1 cellular context compared by ENCODE assay signal in genomic region chr19:54159352-54160181, GRCh38.
A peak's percentile ranks its signal among the peaks of the same experiment; 100 is the strongest.
TF ChIP-seq lines count a peak whose summit lies in the region.

Gene LENG1, minus strand, starts transcription at chr19:54159721. Its CDS starts 26 bp downstream, at chr19:54159695.

TF ChIP-seq in HepG2, 621 proteins besides CTCF, POLR2A, EP300 and RAD21 (continued from another document and continues in another):
- TF ChIP-seq, protein P1, sequence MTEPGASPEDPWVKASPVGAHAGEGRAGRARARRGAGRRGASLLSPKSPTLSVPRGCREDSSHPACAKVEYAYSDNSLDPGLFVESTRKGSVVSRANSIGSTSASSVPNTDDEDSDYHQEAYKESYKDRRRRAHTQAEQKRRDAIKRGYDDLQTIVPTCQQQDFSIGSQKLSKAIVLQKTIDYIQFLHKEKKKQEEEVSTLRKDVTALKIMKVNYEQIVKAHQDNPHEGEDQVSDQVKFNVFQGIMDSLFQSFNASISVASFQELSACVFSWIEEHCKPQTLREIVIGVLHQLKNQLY (CRISPR knock-in tag; IDR thresholded peaks at IDR 0.05): no peak
- TF ChIP-seq, protein P2, sequence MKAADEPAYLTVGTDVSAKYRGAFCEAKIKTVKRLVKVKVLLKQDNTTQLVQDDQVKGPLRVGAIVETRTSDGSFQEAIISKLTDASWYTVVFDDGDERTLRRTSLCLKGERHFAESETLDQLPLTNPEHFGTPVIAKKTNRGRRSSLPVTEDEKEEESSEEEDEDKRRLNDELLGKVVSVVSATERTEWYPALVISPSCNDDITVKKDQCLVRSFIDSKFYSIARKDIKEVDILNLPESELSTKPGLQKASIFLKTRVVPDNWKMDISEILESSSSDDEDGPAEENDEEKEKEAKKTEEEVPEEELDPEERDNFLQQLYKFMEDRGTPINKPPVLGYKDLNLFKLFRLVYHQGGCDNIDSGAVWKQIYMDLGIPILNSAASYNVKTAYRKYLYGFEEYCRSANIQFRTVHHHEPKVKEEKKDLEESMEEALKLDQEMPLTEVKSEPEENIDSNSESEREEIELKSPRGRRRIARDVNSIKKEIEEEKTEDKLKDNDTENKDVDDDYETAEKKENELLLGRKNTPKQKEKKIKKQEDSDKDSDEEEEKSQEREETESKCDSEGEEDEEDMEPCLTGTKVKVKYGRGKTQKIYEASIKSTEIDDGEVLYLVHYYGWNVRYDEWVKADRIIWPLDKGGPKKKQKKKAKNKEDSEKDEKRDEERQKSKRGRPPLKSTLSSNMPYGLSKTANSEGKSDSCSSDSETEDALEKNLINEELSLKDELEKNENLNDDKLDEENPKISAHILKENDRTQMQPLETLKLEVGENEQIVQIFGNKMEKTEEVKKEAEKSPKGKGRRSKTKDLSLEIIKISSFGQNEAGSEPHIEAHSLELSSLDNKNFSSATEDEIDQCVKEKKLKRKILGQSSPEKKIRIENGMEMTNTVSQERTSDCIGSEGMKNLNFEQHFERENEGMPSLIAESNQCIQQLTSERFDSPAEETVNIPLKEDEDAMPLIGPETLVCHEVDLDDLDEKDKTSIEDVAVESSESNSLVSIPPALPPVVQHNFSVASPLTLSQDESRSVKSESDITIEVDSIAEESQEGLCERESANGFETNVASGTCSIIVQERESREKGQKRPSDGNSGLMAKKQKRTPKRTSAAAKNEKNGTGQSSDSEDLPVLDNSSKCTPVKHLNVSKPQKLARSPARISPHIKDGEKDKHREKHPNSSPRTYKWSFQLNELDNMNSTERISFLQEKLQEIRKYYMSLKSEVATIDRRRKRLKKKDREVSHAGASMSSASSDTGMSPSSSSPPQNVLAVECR (CRISPR knock-in tag; IDR thresholded peaks at IDR 0.05; ENCODE audit: borderline replicate concordance): peak; percentile 94
- TF ChIP-seq, protein P3, sequence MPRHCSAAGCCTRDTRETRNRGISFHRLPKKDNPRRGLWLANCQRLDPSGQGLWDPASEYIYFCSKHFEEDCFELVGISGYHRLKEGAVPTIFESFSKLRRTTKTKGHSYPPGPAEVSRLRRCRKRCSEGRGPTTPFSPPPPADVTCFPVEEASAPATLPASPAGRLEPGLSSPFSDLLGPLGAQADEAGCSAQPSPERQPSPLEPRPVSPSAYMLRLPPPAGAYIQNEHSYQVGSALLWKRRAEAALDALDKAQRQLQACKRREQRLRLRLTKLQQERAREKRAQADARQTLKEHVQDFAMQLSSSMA (CRISPR knock-in tag; IDR thresholded peaks at IDR 0.05): no peak
- peak; percentile 47; the same call in 1 of the 2 replicates for TF ChIP-seq KMT2B (CRISPR knock-in tag; IDR thresholded peaks at IDR 0.05)
- no peak for TF ChIP-seq ZNF737 (CRISPR knock-in tag; IDR thresholded peaks at IDR 0.05; ENCODE audit: borderline replicate concordance)
- peak; percentile 84 for TF ChIP-seq ASH2L (IDR thresholded peaks at IDR 0.05; ENCODE audit: insufficient read length, low read depth, low read length)
- TF ChIP-seq ZIK1 (CRISPR knock-in tag; IDR thresholded peaks at IDR 0.05; ENCODE audit: borderline replicate concordance, low read depth): peak; percentile 52; the same call in 1 of the 2 replicates
- peak; percentile 83 for TF ChIP-seq AGO2 (optimal IDR thresholded peaks at IDR 0.05; ENCODE audit: low read depth, low read length)
- no peak for TF ChIP-seq ZFYVE20 (CRISPR knock-in tag; IDR thresholded peaks at IDR 0.05; ENCODE audit: borderline replicate concordance, low read depth)
- TF ChIP-seq CEBPZ (IDR thresholded peaks at IDR 0.05; ENCODE audit: low read length): peak; percentile 79
- TF ChIP-seq, protein P4, sequence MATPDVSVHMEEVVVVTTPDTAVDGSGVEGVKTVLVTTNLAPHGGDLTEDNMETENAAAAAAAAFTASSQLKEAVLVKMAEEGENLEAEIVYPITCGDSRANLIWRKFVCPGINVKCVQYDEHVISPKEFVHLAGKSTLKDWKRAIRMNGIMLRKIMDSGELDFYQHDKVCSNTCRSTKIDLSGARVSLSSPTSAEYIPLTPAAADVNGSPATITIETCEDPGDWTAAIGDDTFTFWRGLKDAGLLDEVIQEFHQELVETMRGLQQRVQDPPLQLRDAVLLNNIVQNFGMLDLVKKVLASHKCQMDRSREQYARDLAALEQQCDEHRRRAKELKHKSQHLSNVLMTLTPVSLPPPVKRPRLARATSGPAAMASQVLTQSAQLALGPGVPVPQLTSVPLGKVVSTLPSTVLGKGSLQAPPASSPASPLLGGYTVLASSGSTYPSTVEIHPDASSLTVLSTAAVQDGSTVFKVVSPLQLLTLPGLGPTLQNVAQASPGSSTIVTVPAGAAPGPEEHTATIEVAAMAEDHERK (CRISPR knock-in tag; IDR thresholded peaks at IDR 0.05; ENCODE audit: low read depth): no peak
- no peak; the same call in 1 of the 2 replicates for TF ChIP-seq HIC2 (CRISPR knock-in tag; IDR thresholded peaks at IDR 0.05; ENCODE audit: low read depth)
- TF ChIP-seq TEF (CRISPR knock-in tag; IDR thresholded peaks at IDR 0.05): no peak
- TF ChIP-seq, protein P5, sequence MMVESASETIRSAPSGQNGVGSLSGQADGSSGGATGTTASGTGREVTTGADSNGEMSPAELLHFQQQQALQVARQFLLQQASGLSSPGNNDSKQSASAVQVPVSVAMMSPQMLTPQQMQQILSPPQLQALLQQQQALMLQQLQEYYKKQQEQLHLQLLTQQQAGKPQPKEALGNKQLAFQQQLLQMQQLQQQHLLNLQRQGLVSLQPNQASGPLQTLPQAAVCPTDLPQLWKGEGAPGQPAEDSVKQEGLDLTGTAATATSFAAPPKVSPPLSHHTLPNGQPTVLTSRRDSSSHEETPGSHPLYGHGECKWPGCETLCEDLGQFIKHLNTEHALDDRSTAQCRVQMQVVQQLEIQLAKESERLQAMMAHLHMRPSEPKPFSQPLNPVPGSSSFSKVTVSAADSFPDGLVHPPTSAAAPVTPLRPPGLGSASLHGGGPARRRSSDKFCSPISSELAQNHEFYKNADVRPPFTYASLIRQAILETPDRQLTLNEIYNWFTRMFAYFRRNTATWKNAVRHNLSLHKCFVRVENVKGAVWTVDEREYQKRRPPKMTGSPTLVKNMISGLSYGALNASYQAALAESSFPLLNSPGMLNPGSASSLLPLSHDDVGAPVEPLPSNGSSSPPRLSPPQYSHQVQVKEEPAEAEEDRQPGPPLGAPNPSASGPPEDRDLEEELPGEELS (CRISPR knock-in tag; IDR thresholded peaks at IDR 0.05): peak; percentile 25; the same call in 1 of the 2 replicates
- TF ChIP-seq ZNF781 (CRISPR knock-in tag; IDR thresholded peaks at IDR 0.05; ENCODE audit: borderline replicate concordance, not compliant biosample characterization): peak; percentile 57
- no peak for TF ChIP-seq ZNF468 (CRISPR knock-in tag; IDR thresholded peaks at IDR 0.05)
- TF ChIP-seq NFIB (CRISPR knock-in tag; IDR thresholded peaks at IDR 0.05; ENCODE audit: borderline replicate concordance): 0 out of 2 replicates have a peak, but pooled peaks have one; percentile 62
- TF ChIP-seq, protein P6, sequence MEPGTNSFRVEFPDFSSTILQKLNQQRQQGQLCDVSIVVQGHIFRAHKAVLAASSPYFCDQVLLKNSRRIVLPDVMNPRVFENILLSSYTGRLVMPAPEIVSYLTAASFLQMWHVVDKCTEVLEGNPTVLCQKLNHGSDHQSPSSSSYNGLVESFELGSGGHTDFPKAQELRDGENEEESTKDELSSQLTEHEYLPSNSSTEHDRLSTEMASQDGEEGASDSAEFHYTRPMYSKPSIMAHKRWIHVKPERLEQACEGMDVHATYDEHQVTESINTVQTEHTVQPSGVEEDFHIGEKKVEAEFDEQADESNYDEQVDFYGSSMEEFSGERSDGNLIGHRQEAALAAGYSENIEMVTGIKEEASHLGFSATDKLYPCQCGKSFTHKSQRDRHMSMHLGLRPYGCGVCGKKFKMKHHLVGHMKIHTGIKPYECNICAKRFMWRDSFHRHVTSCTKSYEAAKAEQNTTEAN (CRISPR knock-in tag; conservative IDR thresholded peaks at IDR 0.05): no peak
- TF ChIP-seq HNRNPH1 (optimal IDR thresholded peaks at IDR 0.05; ENCODE audit: low read depth, low read length): no peak
- TF ChIP-seq CBFB (CRISPR knock-in tag; IDR thresholded peaks at IDR 0.05): peak; percentile 74; the same call in 1 of the 2 replicates
- TF ChIP-seq RCOR2 (CRISPR knock-in tag; IDR thresholded peaks at IDR 0.05): no peak; the same call in 1 of the 2 replicates
- no peak for TF ChIP-seq NR2F2 (IDR thresholded peaks at IDR 0.05; ENCODE audit: borderline replicate concordance, low read depth)
- no peak for TF ChIP-seq ZNF766 (CRISPR knock-in tag; IDR thresholded peaks at IDR 0.05; ENCODE audit: borderline replicate concordance)
- no peak for TF ChIP-seq ZNF354B (CRISPR knock-in tag; IDR thresholded peaks at IDR 0.05)
- no peak for TF ChIP-seq MLLT10 (CRISPR knock-in tag; IDR thresholded peaks at IDR 0.05)
- no peak for TF ChIP-seq IKZF1 (IDR thresholded peaks at IDR 0.05)
- TF ChIP-seq IKZF5 (CRISPR knock-in tag; IDR thresholded peaks at IDR 0.05): 0 out of 2 replicates have a peak, but pooled peaks have one; percentile 28
- peak; percentile 90 for TF ChIP-seq ZNF281 (CRISPR knock-in tag; IDR thresholded peaks at IDR 0.05; ENCODE audit: borderline replicate concordance)
- peak; percentile 55 for TF ChIP-seq ZFY (CRISPR knock-in tag; IDR thresholded peaks at IDR 0.05)
- TF ChIP-seq ZFP62 (CRISPR knock-in tag; IDR thresholded peaks at IDR 0.05): no peak
- TF ChIP-seq SAP130 (CRISPR knock-in tag; IDR thresholded peaks at IDR 0.05; ENCODE audit: low read depth): peak; percentile 100
- TF ChIP-seq MTA1 (CRISPR knock-in tag; IDR thresholded peaks at IDR 0.05; ENCODE audit: borderline replicate concordance): no peak
- no peak for TF ChIP-seq ZNF589 (CRISPR knock-in tag; conservative IDR thresholded peaks at IDR 0.05)
- 0 out of 2 replicates have a peak, but pooled peaks have one; percentile 31 for TF ChIP-seq NFKBIZ (CRISPR knock-in tag; IDR thresholded peaks at IDR 0.05)
- no peak for TF ChIP-seq DNMT1 (CRISPR knock-in tag; IDR thresholded peaks at IDR 0.05)
- no peak for TF ChIP-seq HOXA5 (CRISPR knock-in tag; IDR thresholded peaks at IDR 0.05)
- TF ChIP-seq ZNF20 (CRISPR knock-in tag; IDR thresholded peaks at IDR 0.05): no peak
- TF ChIP-seq ELF4 (CRISPR knock-in tag; IDR thresholded peaks at IDR 0.05; ENCODE audit: borderline replicate concordance): peak; percentile 90
- TF ChIP-seq STAG1 (CRISPR knock-in tag; IDR thresholded peaks at IDR 0.05): no peak
- TF ChIP-seq ZNF343 (CRISPR knock-in tag; IDR thresholded peaks at IDR 0.05): no peak
